ENCODE assay signal across 15 cellular contexts in genomic region chr17:18224053-18224427, GRCh38. TPM values are rescaled to one million over a fixed set of nuclear protein-coding genes. Genes with fewer than 3 reads are reported as not detected.
DNase-seq lines count a peak whose midpoint lies in the region; ATAC-seq, FAIRE-seq and TF ChIP-seq lines count a peak whose summit lies in the region.
"Had no signal": no experiment of that assay in that cellular context is flagged by ENCODE, and none has a peak within 500 bp of the region (broad histone marks: within the 10 kb centered on the region; RNA-seq: fewer than 3 reads in every experiment).

No MANE protein-coding gene starts in this region.

- H2AFZ ChIP-seq in K562 (ENCODE audit: low read depth, low read length): 0 out of 2 replicates have a peak overlapping the region, but pooled peaks have one; percentile 98

- FAIRE-seq in K562 (lab: Jason Lieb, UNC): no peak
- FAIRE-seq: colon, GM12892, islet of Langerhans had no signal

- H3K9me1 ChIP-seq in K562 (ENCODE audit: control insufficient read depth, insufficient read depth, low read length): peaks cover 3% of the 10 kb centered on the region

- TF ChIP-seq EP300 in K562 (IDR thresholded peaks at IDR 0.05; ENCODE audit: low read length): no peak

- H3K4me3 ChIP-seq in HUES64 (ENCODE audit: low read length) (peak overlapping the region; percentile 67), K562 (no peak overlapping the region), iPS-18a (ENCODE audit: low read length) (peak overlapping the region; percentile 75), skeletal muscle tissue (ENCODE audit: low read length in 3 of 3) (no peak overlapping the region)

- peaks cover 8% of the 10 kb centered on the region; the same call in 2 of the 3 replicates for H3K79me2 ChIP-seq in K562 (ENCODE audit: control insufficient read depth, insufficient read depth, low read length)

- H3K4me2 ChIP-seq in K562 (ENCODE audit: insufficient read depth, low read length): no peak overlapping the region

- TF ChIP-seq CTCF in K562 (IDR thresholded peaks at IDR 0.05 in 2 of 3, conservative IDR thresholded peaks at IDR 0.05 in 1 of 3; ENCODE audit: insufficient read depth in 2 of 3, low read depth in 1 of 3, low read length in 3 of 3) (no peak), GM10248 (IDR thresholded peaks at IDR 0.05; ENCODE audit: control extremely low read depth, extremely low read depth, low read depth, missing control alignments) (no peak)

- H3K9ac ChIP-seq in HUES64 (ENCODE audit: low read depth, low read length): peak overlapping the region; percentile 90
- peak overlapping the region in 1 of 2 experiments; percentile 71; a peak in 1 of 4 replicates for H3K9ac ChIP-seq in K562 (ENCODE audit: insufficient read depth in 1 of 2, low read depth in 2 of 2, low read length in 2 of 2)
- peak overlapping the region; percentile 92 for H3K9ac ChIP-seq in iPS-18a (ENCODE audit: low read length)
- H3K9ac ChIP-seq in skeletal muscle tissue (ENCODE audit: low read depth in 1 of 3, low read length in 3 of 3): peak overlapping the region in 2 of 3 donors; percentile 41 to 83

- DNase-seq in K562 (ENCODE audit: extremely low read depth in 1 of 4, low spot score in 3 of 4) (no peak), OCI-M2 (lab: John Stamatoyannopoulos, UW; ENCODE audit: unreplicated experiment) (no peak), GM10248 (ENCODE audit: extremely low spot score) (no peak)
- no peak for DNase-seq in central memory CD4-positive, alpha-beta T cell
- DNase-seq: activated CD4-positive, CD25-positive, alpha-beta regulatory T cell; naive B cell; NCI-H446; stimulated activated naive CD4-positive, alpha-beta T cell; SW 1271 had no signal

- no peaks in the 10 kb centered on the region for H4K20me1 ChIP-seq in K562 (replicated peaks; ENCODE audit: control insufficient read depth, insufficient read depth, low read length)

- intact Hi-C loops in K562 (cut with micrococcal nuclease): no loop called here

- H3K27ac ChIP-seq in HUES64 (ENCODE audit: low read depth, low read length): peak overlapping the region; percentile 99
- no peak overlapping the region for H3K27ac ChIP-seq in K562 (ENCODE audit: extremely low read depth, low read depth, low read length)
- H3K27ac ChIP-seq in iPS-18a (ENCODE audit: low read length): peak overlapping the region; percentile 97
- peak overlapping the region; percentile 76 for H3K27ac ChIP-seq in skeletal muscle tissue (ENCODE audit: low read depth, low read length)

- POLR2A ChIA-PET in K562 (lab: Yijun Ruan, JAX): no interaction called here
- POLR2A ChIA-PET in GM10248 (lab: Yijun Ruan, JAX): no interaction called here

- ATAC-seq in K562: no peak

- in situ Hi-C loops in K562 (cut with MboI): loop anchor here (25.0 kb wide), 1 partner anchor 338 kb away; no protein-coding TSS in a partner anchor

- H3K9me3 ChIP-seq in HUES64 (ENCODE audit: insufficient read depth, low read depth, low read length): no peaks in the 10 kb centered on the region
- no peaks in the 10 kb centered on the region for H3K9me3 ChIP-seq in K562 (replicated peaks; ENCODE audit: control insufficient read depth, insufficient read depth, low read depth, low read length)
- H3K9me3 ChIP-seq in iPS-18a (ENCODE audit: control insufficient read depth, low read depth, low read length): no peaks in the 10 kb centered on the region
- no peaks in the 10 kb centered on the region for H3K9me3 ChIP-seq in skeletal muscle tissue (ENCODE audit: control insufficient read depth in 3 of 3, low read length in 3 of 3)

- TF ChIP-seq POLR2A in K562 (conservative IDR thresholded peaks at IDR 0.05): no peak

- no peaks in the 10 kb centered on the region for H3K36me3 ChIP-seq in HUES64 (ENCODE audit: insufficient read depth, low read length)
- H3K36me3 ChIP-seq in K562 (ENCODE audit: control insufficient read depth, insufficient read depth, low read length): no peaks in the 10 kb centered on the region
- H3K36me3 ChIP-seq in iPS-18a (ENCODE audit: control insufficient read depth, low read depth, low read length): no peaks in the 10 kb centered on the region
- no peaks in the 10 kb centered on the region for H3K36me3 ChIP-seq in skeletal muscle tissue (ENCODE audit: control insufficient read depth in 3 of 3, insufficient read depth in 3 of 3, low read length in 3 of 3)

- TF ChIP-seq RAD21 in K562 (CRISPR knock-in tag; conservative IDR thresholded peaks at IDR 0.05 in 1 of 2, IDR thresholded peaks at IDR 0.05 in 1 of 2): no peak

- H3K4me1 ChIP-seq in HUES64 (ENCODE audit: insufficient read depth, low read length): peaks cover 11% of the 10 kb centered on the region
- peaks cover 8 to 27% of the 10 kb centered on the region in 2 experiments; a peak in 4 of 5 replicates for H3K4me1 ChIP-seq in K562 (replicated peaks in 1 of 2; ENCODE audit: control insufficient read depth in 2 of 2, insufficient read depth in 2 of 2, low read length in 2 of 2)
- H3K4me1 ChIP-seq in iPS-18a (ENCODE audit: control insufficient read depth, low read depth, low read length): peaks cover 6% of the 10 kb centered on the region
- H3K4me1 ChIP-seq in skeletal muscle tissue (ENCODE audit: control insufficient read depth in 3 of 3, insufficient read depth in 3 of 3, low read length in 3 of 3): peaks cover 17 to 26% (median 21%) of the 10 kb centered on the region in 3 donors

- 59% methylated on average over 5 of the region's 5 CpGs for WGBS in HUES64
- 92% methylated on average over 2 of the region's 5 CpGs for WGBS in K562 (ENCODE audit: insufficient coverage, low coverage, missing lambda C conversion rate)

- H3K27me3 ChIP-seq in HUES64 (ENCODE audit: insufficient read depth, low read length): no peaks in the 10 kb centered on the region
- no peaks in the 10 kb centered on the region for H3K27me3 ChIP-seq in K562 (ENCODE audit: control insufficient read depth in 2 of 2, insufficient read depth in 2 of 2, low read length in 2 of 2)
- no peaks in the 10 kb centered on the region for H3K27me3 ChIP-seq in iPS-18a (ENCODE audit: control insufficient read depth, insufficient read depth, low read length)
- no peaks in the 10 kb centered on the region for H3K27me3 ChIP-seq in skeletal muscle tissue (ENCODE audit: control insufficient read depth in 3 of 3, insufficient read depth in 3 of 3, low read length in 3 of 3)

- CTCF ChIA-PET in K562 (lab: Yijun Ruan, JAX; ENCODE audit: low intra/inter-chr PET ratio): no interaction called here
- CTCF ChIA-PET in GM10248 (lab: Yijun Ruan, JAX): interaction anchor here (0.9 to 1.6 kb wide), 5 partner anchors 8 to 402 kb away, joined by 3 to 4 read pairs (median 3); no protein-coding TSS in a partner anchor

- no TSS peak for BruUV-seq in K562 (replicated peaks; lab: Mats Ljungman, UMichigan)

RNA-seq across cellular contexts. Expression of gene LLGL1, which starts 1.4 kb away (rescaled TPM):
- 52.6 TPM for polyA plus RNA-seq in HUES64 (2013, experiment 1 of 2)
- 52.4 TPM for polyA plus RNA-seq in HUES64 (2013, experiment 2 of 2)
- total RNA-seq in K562 (2011; cell fraction: chromatin; rRNA removed; ENCODE audit: low replicate concordance): 9.5 and 31.3 TPM in 2 replicates
- 21.2 and 23.6 TPM in 2 replicates for total RNA-seq in K562 (2011; cell fraction: nucleolus; rRNA removed)
- 13.2 and 14.3 TPM in 2 replicates for total RNA-seq in K562 (2011; cell fraction: nucleoplasm; rRNA removed)
- 8.2 and 11.3 TPM in 2 replicates for total RNA-seq in K562 (2014; rRNA removed)
- total RNA-seq in K562 (2014; rRNA removed; fragmentation: Illumina TruSeq; extraction: Trizol): 1.4 and 1.7 TPM in 2 replicates
- 4.0 and 4.2 TPM in 2 replicates for total RNA-seq in K562 (2015; rRNA removed; fragmentation: Illumina TruSeq; extraction: Trizol)
- 12.4 and 12.9 TPM in 2 replicates for total RNA-seq in K562 (2021)
- 6.4 and 9.2 TPM in 2 replicates for polyA plus RNA-seq in K562 (2011; rRNA removed)
- 9.5 and 22.7 TPM in 2 replicates for polyA plus RNA-seq in K562 (2011; cell fraction: cytosol; rRNA removed)
- polyA plus RNA-seq in K562 (2011; cell fraction: nucleus; rRNA removed): 16.1 and 20.2 TPM in 2 replicates
- 7.3 and 10.7 TPM in 2 replicates for polyA plus RNA-seq in K562 (2012)
- 3.7 and 8.4 TPM in 2 replicates for polyA plus RNA-seq in K562 (2014; fragmentation: Illumina TruSeq; extraction: Trizol)
- polyA plus RNA-seq in K562 (2014; fragmentation: Nextera tagmentation; extraction: Ambion mirVana): under 1 TPM in 1 of 2 experiments, not detected in 1; 0.11 TPM
- 10.7 and 11.9 TPM in 2 replicates for polyA plus RNA-seq in K562 (2014; rRNA removed)
- polyA minus RNA-seq in K562 (2011; rRNA and poly(A)+ RNA removed): 2.5 and 5.3 TPM in 2 replicates
- polyA minus RNA-seq in K562 (2011; cell fraction: cytosol; rRNA and poly(A)+ RNA removed): 8.2 and 8.6 TPM in 2 replicates
- polyA minus RNA-seq in K562 (2011; cell fraction: nucleus; rRNA and poly(A)+ RNA removed): 5.5 and 6.7 TPM in 2 replicates
- 15.1 TPM for total RNA-seq in skeletal muscle tissue

RNA-seq across cellular contexts. Expression of gene FLII, which starts 34.5 kb away (rescaled TPM):
- polyA plus RNA-seq in HUES64 (2013, experiment 1 of 2): 136 TPM
- polyA plus RNA-seq in HUES64 (2013, experiment 2 of 2): 148 TPM
- total RNA-seq in K562 (2011; cell fraction: chromatin; rRNA removed; ENCODE audit: low replicate concordance): 135 and 339 TPM in 2 replicates
- 168 and 180 TPM in 2 replicates for total RNA-seq in K562 (2011; cell fraction: nucleolus; rRNA removed)
- total RNA-seq in K562 (2011; cell fraction: nucleoplasm; rRNA removed): 115 and 116 TPM in 2 replicates
- 82.5 and 117 TPM in 2 replicates for total RNA-seq in K562 (2014; rRNA removed)
- 57.2 and 64.8 TPM in 2 replicates for total RNA-seq in K562 (2014; rRNA removed; fragmentation: Illumina TruSeq; extraction: Trizol)
- 65.9 and 71.4 TPM in 2 replicates for total RNA-seq in K562 (2015; rRNA removed; fragmentation: Illumina TruSeq; extraction: Trizol)
- total RNA-seq in K562 (2021): 116 and 121 TPM in 2 replicates
- 126 and 140 TPM in 2 replicates for polyA plus RNA-seq in K562 (2011; rRNA removed)
- polyA plus RNA-seq in K562 (2011; cell fraction: cytosol; rRNA removed): 150 and 255 TPM in 2 replicates
- 312 and 400 TPM in 2 replicates for polyA plus RNA-seq in K562 (2011; cell fraction: nucleus; rRNA removed)
- 87.1 and 120 TPM in 2 replicates for polyA plus RNA-seq in K562 (2012)
- 92.6 and 108 TPM in 2 replicates for polyA plus RNA-seq in K562 (2014; fragmentation: Illumina TruSeq; extraction: Trizol)
- polyA plus RNA-seq in K562 (2014; fragmentation: Nextera tagmentation; extraction: Ambion mirVana): 10 to 100 TPM; 11.7 to 14.4 TPM
- polyA plus RNA-seq in K562 (2014; rRNA removed): 86.9 and 88.9 TPM in 2 replicates
- 124 and 145 TPM in 2 replicates for polyA minus RNA-seq in K562 (2011; rRNA and poly(A)+ RNA removed)
- 107 and 114 TPM in 2 replicates for polyA minus RNA-seq in K562 (2011; cell fraction: cytosol; rRNA and poly(A)+ RNA removed)
- polyA minus RNA-seq in K562 (2011; cell fraction: nucleus; rRNA and poly(A)+ RNA removed): 59.5 and 63.8 TPM in 2 replicates
- total RNA-seq in skeletal muscle tissue: 193 TPM

RNA-seq across cellular contexts. Expression of gene MIEF2, which starts 36.4 kb away (rescaled TPM):
- 6.5 TPM for polyA plus RNA-seq in HUES64 (2013, experiment 1 of 2)
- 6.0 TPM for polyA plus RNA-seq in HUES64 (2013, experiment 2 of 2)
- total RNA-seq in K562 (2011; cell fraction: chromatin; rRNA removed; ENCODE audit: low replicate concordance): 8.1 and 23.7 TPM in 2 replicates
- 20.5 and 26.8 TPM in 2 replicates for total RNA-seq in K562 (2011; cell fraction: nucleolus; rRNA removed)
- total RNA-seq in K562 (2011; cell fraction: nucleoplasm; rRNA removed): 12.3 and 12.8 TPM in 2 replicates
- total RNA-seq in K562 (2014; rRNA removed): 4.0 and 6.4 TPM in 2 replicates
- total RNA-seq in K562 (2014; rRNA removed; fragmentation: Illumina TruSeq; extraction: Trizol): 0.77 and 1.2 TPM in 2 replicates
- 2.4 and 2.8 TPM in 2 replicates for total RNA-seq in K562 (2015; rRNA removed; fragmentation: Illumina TruSeq; extraction: Trizol)
- total RNA-seq in K562 (2021): 7.8 and 8.2 TPM in 2 replicates
- polyA plus RNA-seq in K562 (2011; rRNA removed): 3.0 and 5.9 TPM in 2 replicates
- polyA plus RNA-seq in K562 (2011; cell fraction: cytosol; rRNA removed): 8.2 and 13.6 TPM in 2 replicates
- polyA plus RNA-seq in K562 (2011; cell fraction: nucleus; rRNA removed): 24.6 and 25.0 TPM in 2 replicates
- 6.5 and 7.8 TPM in 2 replicates for polyA plus RNA-seq in K562 (2012)
- polyA plus RNA-seq in K562 (2014; fragmentation: Illumina TruSeq; extraction: Trizol): 1.6 and 3.6 TPM in 2 replicates
- under 1 TPM; 0.10 to 0.21 TPM for polyA plus RNA-seq in K562 (2014; fragmentation: Nextera tagmentation; extraction: Ambion mirVana)
- polyA plus RNA-seq in K562 (2014; rRNA removed): 3.8 and 4.7 TPM in 2 replicates
- 3.6 and 5.1 TPM in 2 replicates for polyA minus RNA-seq in K562 (2011; rRNA and poly(A)+ RNA removed)
- polyA minus RNA-seq in K562 (2011; cell fraction: cytosol; rRNA and poly(A)+ RNA removed): 4.9 and 5.6 TPM in 2 replicates
- 11.4 and 14.9 TPM in 2 replicates for polyA minus RNA-seq in K562 (2011; cell fraction: nucleus; rRNA and poly(A)+ RNA removed)
- 23.0 TPM for total RNA-seq in skeletal muscle tissue

RNA-seq across cellular contexts. Expression of gene ALKBH5, which starts 40.4 kb away (rescaled TPM):
- polyA plus RNA-seq in HUES64 (2013, experiment 1 of 2): 39.6 TPM
- polyA plus RNA-seq in HUES64 (2013, experiment 2 of 2): 41.3 TPM
- 13.7 and 27.0 TPM in 2 replicates for total RNA-seq in K562 (2011; cell fraction: chromatin; rRNA removed; ENCODE audit: low replicate concordance)
- total RNA-seq in K562 (2011; cell fraction: nucleolus; rRNA removed): 25.8 and 27.0 TPM in 2 replicates
- total RNA-seq in K562 (2011; cell fraction: nucleoplasm; rRNA removed): 21.0 and 29.0 TPM in 2 replicates
- total RNA-seq in K562 (2014; rRNA removed) (49.2 and 63.0 TPM in 2 replicates), K562 (2014; rRNA removed; fragmentation: Illumina TruSeq; extraction: Trizol) (34.6 and 37.5 TPM in 2 replicates), K562 (2015; rRNA removed; fragmentation: Illumina TruSeq; extraction: Trizol) (46.6 and 47.4 TPM in 2 replicates), K562 (2021) (70.0 and 73.8 TPM in 2 replicates), skeletal muscle tissue (77.8 TPM)
- polyA plus RNA-seq in K562 (2011; rRNA removed) (51.7 and 52.6 TPM in 2 replicates), K562 (2014; fragmentation: Illumina TruSeq; extraction: Trizol) (47.2 and 52.2 TPM in 2 replicates), K562 (2014; fragmentation: Nextera tagmentation; extraction: Ambion mirVana) (10 to 100 TPM; 11.4 to 18.0 TPM), K562 (2014; rRNA removed) (38.4 and 48.0 TPM in 2 replicates)
- 72.8 and 75.5 TPM in 2 replicates for polyA plus RNA-seq in K562 (2011; cell fraction: cytosol; rRNA removed)
- polyA plus RNA-seq in K562 (2011; cell fraction: nucleus; rRNA removed): 25.7 and 27.6 TPM in 2 replicates
- 30.7 and 36.5 TPM in 2 replicates for polyA plus RNA-seq in K562 (2012)
- polyA minus RNA-seq in K562 (2011; rRNA and poly(A)+ RNA removed): 59.1 and 79.4 TPM in 2 replicates
- 74.9 and 81.0 TPM in 2 replicates for polyA minus RNA-seq in K562 (2011; cell fraction: cytosol; rRNA and poly(A)+ RNA removed)
- 12.4 and 19.2 TPM in 2 replicates for polyA minus RNA-seq in K562 (2011; cell fraction: nucleus; rRNA and poly(A)+ RNA removed)

Comparison
In these comparisons a context has a peak if more than half of its experiments do, and no peak if none do; other contexts are left out.
1. H3K4me3 ChIP-seq: peak in HUES64 (single experiment) and iPS-18a (single experiment); none in K562 (single experiment) and skeletal muscle tissue (0 of 3).